ENCODE assay signal across 8 cellular contexts in genomic region chr19:51660975-51661600, GRCh38. TPM values are rescaled to one million over a fixed set of nuclear protein-coding genes. Genes with fewer than 3 reads are reported as not detected.
A peak's percentile ranks its signal among the peaks of the same experiment; 100 is the strongest.
DNase-seq lines count a peak whose midpoint lies in the region; ATAC-seq and TF ChIP-seq lines count a peak whose summit lies in the region.

No MANE protein-coding gene starts in this region.

- H3K27ac ChIP-seq in DOHH2 (ENCODE audit: low read depth, low read length) (no peak overlapping the region), left ventricle myocardium inferior (replicated peaks) (no peak overlapping the region)

- H3K27me3 ChIP-seq in DOHH2 (ENCODE audit: control insufficient read depth, low read length) (no peaks in the 10 kb centered on the region), left ventricle myocardium inferior (ENCODE audit: low read depth) (peaks cover 44% of the 10 kb centered on the region)

- no peaks in the 10 kb centered on the region for H3F3A ChIP-seq in DOHH2 (ENCODE audit: control insufficient read depth, insufficient read depth)

- intact Hi-C loops in left ventricle myocardium inferior (cut with micrococcal nuclease) = no loop called here

- no peaks in the 10 kb centered on the region for H3K79me2 ChIP-seq in DOHH2 (ENCODE audit: control insufficient read depth, low read length)

- no peaks in the 10 kb centered on the region for H3K9me2 ChIP-seq in DOHH2 (replicated peaks; ENCODE audit: control insufficient read depth, low read length)

- peak; percentile 58 for DNase-seq in KG1 (lab: John Stamatoyannopoulos, UW)
- peak; percentile 20 for DNase-seq in SHP77 treated with DMSO at 0.1 percent for 48 hours (lab: John Stamatoyannopoulos, UW)
- peak; percentile 72 for DNase-seq in activated naive CD8-positive, alpha-beta T cell treated with anti-CD3 and anti-CD28 coated beads, Interleukin-2, amount 50 U/mL, for 24 hours
- DNase-seq in left ventricle myocardium inferior = peak; percentile 25
- peak; percentile 30 for DNase-seq in retinal pigment epithelial cell (ENCODE audit: low read depth)

- H3K4me1 ChIP-seq in DOHH2 (ENCODE audit: control insufficient read depth, low read length) (peaks cover 3% of the 10 kb centered on the region), left ventricle myocardium inferior (peaks cover 8% of the 10 kb centered on the region)

- H3K9me3 Mint-ChIP-seq in activated naive CD8-positive, alpha-beta T cell treated with anti-CD3 and anti-CD28 coated beads, Interleukin-2, amount 50 U/mL, for 24 hours = peaks cover 3% of the 10 kb centered on the region

- TF ChIP-seq CTCF in DOHH2 (IDR thresholded peaks at IDR 0.05; ENCODE audit: low read depth, low read length, poor library complexity, severe bottlenecking) (peak; percentile 44), left ventricle myocardium inferior (IDR thresholded peaks at IDR 0.05; ENCODE audit: borderline replicate concordance) (peak; percentile 60), retinal pigment epithelial cell (conservative IDR thresholded peaks at IDR 0.05; ENCODE audit: low read depth, low read length) (peak; percentile 73)

- H3K9me3 ChIP-seq in DOHH2 (ENCODE audit: control insufficient read depth, insufficient read depth, low read length) (no peaks in the 10 kb centered on the region), left ventricle myocardium inferior (replicated peaks) (no peaks in the 10 kb centered on the region)

- no peak overlapping the region for H3K4me2 ChIP-seq in DOHH2 (ENCODE audit: low read length)

- no peak overlapping the region for H3K27ac Mint-ChIP-seq in activated naive CD8-positive, alpha-beta T cell treated with anti-CD3 and anti-CD28 coated beads, Interleukin-2, amount 50 U/mL, for 24 hours

- H3K36me3 ChIP-seq in DOHH2 (ENCODE audit: control insufficient read depth, low read length) = no peaks in the 10 kb centered on the region
- no peaks in the 10 kb centered on the region for H3K36me3 ChIP-seq in left ventricle myocardium inferior

- peaks cover 39% of the 10 kb centered on the region for H3K27me3 Mint-ChIP-seq in activated naive CD8-positive, alpha-beta T cell treated with anti-CD3 and anti-CD28 coated beads, Interleukin-2, amount 50 U/mL, for 24 hours

- no peak overlapping the region for H3K4me3 Mint-ChIP-seq in activated naive CD8-positive, alpha-beta T cell treated with anti-CD3 and anti-CD28 coated beads, Interleukin-2, amount 50 U/mL, for 24 hours

- H3K36me3 Mint-ChIP-seq in activated naive CD8-positive, alpha-beta T cell treated with anti-CD3 and anti-CD28 coated beads, Interleukin-2, amount 50 U/mL, for 24 hours (ENCODE audit: low read depth) = no peaks in the 10 kb centered on the region

- no peak for ATAC-seq in activated naive CD8-positive, alpha-beta T cell treated with anti-CD3 and anti-CD28 coated beads, Interleukin-2, amount 50 U/mL, for 24 hours
- ATAC-seq in GM19463 (IDR thresholded peaks at IDR 0.05; ENCODE audit: unreplicated experiment) (no peak), GM21515 (IDR thresholded peaks at IDR 0.05; ENCODE audit: unreplicated experiment) (no peak)

- H4K20me1 ChIP-seq in DOHH2 (ENCODE audit: control insufficient read depth, insufficient read depth, low read depth, low read length) = no peaks in the 10 kb centered on the region

- H3K4me1 Mint-ChIP-seq in activated naive CD8-positive, alpha-beta T cell treated with anti-CD3 and anti-CD28 coated beads, Interleukin-2, amount 50 U/mL, for 24 hours = peaks cover 5% of the 10 kb centered on the region

- H3K4me3 ChIP-seq in DOHH2 (ENCODE audit: low read length) = no peak overlapping the region
- H3K4me3 ChIP-seq in left ventricle myocardium inferior = no peak overlapping the region
- no peak overlapping the region for H3K4me3 ChIP-seq in retinal pigment epithelial cell (ENCODE audit: low read length)

RNA-seq across cellular contexts. Expression of gene SIGLEC14, which starts 14.5 kb away (rescaled TPM):
- total RNA-seq in left ventricle myocardium inferior = 0.33 TPM

RNA-seq across cellular contexts. Expression of gene SIGLEC5, which starts 30.9 kb away (rescaled TPM):
- total RNA-seq in left ventricle myocardium inferior = not detected

RNA-seq across cellular contexts. Expression of gene SPACA6, which starts 32.0 kb away (rescaled TPM):
- 11.8 TPM for total RNA-seq in left ventricle myocardium inferior

Comparison
In these comparisons a context has a peak if more than half of its experiments do, and no peak if none do; other contexts are left out.
1. DNase-seq: peak in every context shown above with its lines; median percentile 72 in activated naive CD8-positive, alpha-beta T cell treated with anti-CD3 and anti-CD28 coated beads, Interleukin-2, amount 50 U/mL, for 24 hours; 58 in KG1; 30 in retinal pigment epithelial cell; 25 in left ventricle myocardium inferior; 20 in SHP77 treated with DMSO at 0.1 percent for 48 hours.